Comparison of ENCODE assay signal across 19 cellular contexts in genomic region chr4:143396695-143397094, GRCh38.
DNase-seq lines count a peak whose midpoint lies in the region; ATAC-seq and TF ChIP-seq lines count a peak whose summit lies in the region.
"Had no signal": no experiment of that assay in that cellular context is flagged by ENCODE, and none has a peak within 500 bp of the region (broad histone marks: within the 10 kb centered on the region; RNA-seq: fewer than 3 reads in every experiment).

No MANE protein-coding gene starts in this region.

- H3K4me1 Mint-ChIP-seq in neural progenitor cell (no peaks in the 10 kb centered on the region), CD14-positive monocyte (peaks cover 8% of the 10 kb centered on the region)

- H3K27ac Mint-ChIP-seq in neural progenitor cell: no peak overlapping the region
- H3K27ac Mint-ChIP-seq in CD14-positive monocyte: no peak overlapping the region
- H3K27ac Mint-ChIP-seq: activated CD4-positive, alpha-beta memory T cell treated with anti-CD3 and anti-CD28 coated beads for 36 hours; activated naive CD8-positive, alpha-beta T cell treated with anti-CD3 and anti-CD28 coated beads, Interleukin-2, amount 10 ng/mL, durations not matched to agents 7 days and 5 days; immature natural killer cell; memory B cell had no signal

- 0 out of 2 replicates have a peak, but pooled peaks have one; percentile 12 for TF ChIP-seq CTCF in Loucy (conservative IDR thresholded peaks at IDR 0.05; ENCODE audit: low read length)
- TF ChIP-seq CTCF in dorsolateral prefrontal cortex (IDR thresholded peaks at IDR 0.05 in 54 of 56, conservative IDR thresholded peaks at IDR 0.05 in 2 of 56; ENCODE audit: low read depth in 1 of 56, partially characterized antibody in 56 of 56): peak in 6 of 56 donors; percentile 6 to 21 (median 11)
- TF ChIP-seq CTCF in neural progenitor cell (IDR thresholded peaks at IDR 0.05): peak; percentile 29
- TF ChIP-seq CTCF in CD14-positive monocyte (IDR thresholded peaks at IDR 0.05): no peak

- no peak for ATAC-seq in HG02571 (IDR thresholded peaks at IDR 0.05; ENCODE audit: unreplicated experiment)
- ATAC-seq: Panc1 had no signal

- H4K20me1 ChIP-seq in BLaER1 (no peaks in the 10 kb centered on the region), Loucy (ENCODE audit: insufficient read depth, low read length, poor library complexity, severe bottlenecking) (no peaks in the 10 kb centered on the region), neural progenitor cell (ENCODE audit: low read depth) (no peaks in the 10 kb centered on the region)

- H3K4me2 ChIP-seq in BLaER1: peak overlapping the region; percentile 77
- no peak overlapping the region for H3K4me2 ChIP-seq in Loucy (ENCODE audit: low read depth, low read length, poor library complexity, severe bottlenecking)
- H3K4me2 ChIP-seq in neural progenitor cell: no peak overlapping the region

- H2AFZ ChIP-seq in Loucy (ENCODE audit: low read length) (no peak overlapping the region), neural progenitor cell (replicated peaks) (no peak overlapping the region)

- H3K4me3 ChIP-seq in BLaER1 (peak overlapping the region; percentile 34; the same call in 1 of the 2 replicates), Loucy (ENCODE audit: low read length, poor library complexity, severe bottlenecking) (no peak overlapping the region), dorsolateral prefrontal cortex (no peak overlapping the region), neural progenitor cell (no peak overlapping the region)

- H3K4me3 Mint-ChIP-seq in neural progenitor cell: no peak overlapping the region
- no peak overlapping the region for H3K4me3 Mint-ChIP-seq in CD14-positive monocyte
- H3K4me3 Mint-ChIP-seq: activated CD4-positive, alpha-beta memory T cell treated with anti-CD3 and anti-CD28 coated beads for 36 hours; activated naive CD8-positive, alpha-beta T cell treated with anti-CD3 and anti-CD28 coated beads, Interleukin-2, amount 10 ng/mL, durations not matched to agents 7 days and 5 days; immature natural killer cell; memory B cell had no signal

- H3K36me3 Mint-ChIP-seq in neural progenitor cell: no peaks in the 10 kb centered on the region
- H3K36me3 Mint-ChIP-seq in CD14-positive monocyte: peaks cover 0 to 4% of the 10 kb centered on the region in 2 donors
- H3K36me3 Mint-ChIP-seq: activated CD4-positive, alpha-beta memory T cell treated with anti-CD3 and anti-CD28 coated beads for 36 hours; activated naive CD8-positive, alpha-beta T cell treated with anti-CD3 and anti-CD28 coated beads, Interleukin-2, amount 10 ng/mL, durations not matched to agents 7 days and 5 days; immature natural killer cell; memory B cell had no signal

- H3K9me3 ChIP-seq in BLaER1 (no peaks in the 10 kb centered on the region), Loucy (ENCODE audit: insufficient read depth, low read depth, low read length) (no peaks in the 10 kb centered on the region), neural progenitor cell (ENCODE audit: low read depth) (no peaks in the 10 kb centered on the region)

- peaks cover 2% of the 10 kb centered on the region for H3K27me3 Mint-ChIP-seq in neural progenitor cell (ENCODE audit: insufficient read depth, low read depth)
- peaks cover 0 to 3% (median 0%) of the 10 kb centered on the region in 3 donors for H3K27me3 Mint-ChIP-seq in CD14-positive monocyte (ENCODE audit: low read depth in 3 of 3)

- H3K9me3 Mint-ChIP-seq in neural progenitor cell: no peaks in the 10 kb centered on the region
- peaks cover 0 to 2% (median 0%) of the 10 kb centered on the region in 7 donors for H3K9me3 Mint-ChIP-seq in CD14-positive monocyte
- H3K9me3 Mint-ChIP-seq: activated CD4-positive, alpha-beta memory T cell treated with anti-CD3 and anti-CD28 coated beads for 36 hours; activated naive CD8-positive, alpha-beta T cell treated with anti-CD3 and anti-CD28 coated beads, Interleukin-2, amount 10 ng/mL, durations not matched to agents 7 days and 5 days; immature natural killer cell; memory B cell had no signal

- intact Hi-C loops in dorsolateral prefrontal cortex (cut with DNase I) (no loop called here), CD14-positive monocyte (cut with micrococcal nuclease) (loop anchor here in 1 of 2 donors (10.0 kb wide), 1 partner anchor 62 kb away; the partner anchor contains the start of gene GAB1)

- H3K36me3 ChIP-seq in BLaER1: peaks cover 33% of the 10 kb centered on the region
- H3K36me3 ChIP-seq in Loucy (ENCODE audit: insufficient read depth, low read length): no peaks in the 10 kb centered on the region
- H3K36me3 ChIP-seq in neural progenitor cell: no peaks in the 10 kb centered on the region

- H3K4me1 ChIP-seq in BLaER1: peaks cover 88% of the 10 kb centered on the region
- H3K4me1 ChIP-seq in Loucy (ENCODE audit: insufficient read depth, low read length, poor library complexity, severe bottlenecking): peaks cover 14% of the 10 kb centered on the region
- no peaks in the 10 kb centered on the region for H3K4me1 ChIP-seq in neural progenitor cell

- peak overlapping the region; percentile 97 for H3K27ac ChIP-seq in BLaER1
- H3K27ac ChIP-seq in dorsolateral prefrontal cortex: peak overlapping the region in 56 of 59 donors; percentile 22 to 99 (median 96)
- H3K27ac ChIP-seq in neural progenitor cell: no peak overlapping the region

- H3F3A ChIP-seq in Loucy (ENCODE audit: low read depth): no peaks in the 10 kb centered on the region
- H3F3A ChIP-seq in neural progenitor cell (ENCODE audit: low read depth): no peaks in the 10 kb centered on the region

- DNase-seq in dorsolateral prefrontal cortex: no peak
- no peak for DNase-seq in neural progenitor cell (ENCODE audit: low spot score)
- no peak for DNase-seq in CD14-positive monocyte (ENCODE audit: low spot score)
- no peak for DNase-seq in NCI-H1417 (lab: John Stamatoyannopoulos, UW)
- DNase-seq in retina: no peak
- DNase-seq: activated CD4-positive, alpha-beta memory T cell treated with anti-CD3 and anti-CD28 coated beads for 36 hours; activated naive CD8-positive, alpha-beta T cell treated with anti-CD3 and anti-CD28 coated beads, Interleukin-2, amount 10 ng/mL, durations not matched to agents 7 days and 5 days; activated T-cell treated with anti-CD3 and anti-CD28 coated beads, Interleukin-2, amount 50 U/mL, for 48 hours; caudate nucleus; glutamatergic neuron; immature natural killer cell; KBM-7; NCI-H1048; NCI-H2107 had no signal

- H3K9ac ChIP-seq in BLaER1: peak overlapping the region; percentile 47; the same call in 1 of the 2 replicates
- no peak overlapping the region for H3K9ac ChIP-seq in Loucy (ENCODE audit: low read depth, low read length, poor library complexity, severe bottlenecking)
- H3K9ac ChIP-seq in neural progenitor cell: no peak overlapping the region

- H3K79me2 ChIP-seq in Loucy (ENCODE audit: insufficient read depth, low read length): peaks cover 27% of the 10 kb centered on the region
- H3K79me2 ChIP-seq in neural progenitor cell (ENCODE audit: low read depth): no peaks in the 10 kb centered on the region

- H3K9me2 ChIP-seq in Loucy (replicated peaks; ENCODE audit: low read depth, low read length): no peaks in the 10 kb centered on the region

- no peaks in the 10 kb centered on the region for H3K27me3 ChIP-seq in BLaER1
- H3K27me3 ChIP-seq in Loucy (ENCODE audit: insufficient read depth, low read length, poor library complexity, severe bottlenecking): no peaks in the 10 kb centered on the region
- no peaks in the 10 kb centered on the region for H3K27me3 ChIP-seq in dorsolateral prefrontal cortex
- H3K27me3 ChIP-seq in neural progenitor cell: no peaks in the 10 kb centered on the region
